22 cellular contexts compared by ENCODE assay signal in genomic region chr6:117521785-117522502, GRCh38.
"Had no signal": no experiment of that assay in that cellular context is flagged by ENCODE, and none has a peak within 500 bp of the region (broad histone marks: within the 10 kb centered on the region; RNA-seq: fewer than 3 reads in every experiment).

No MANE protein-coding gene starts in this region.

- H3K9me3 ChIP-seq: heart right ventricle, thoracic aorta, upper lobe of right lung had no signal

- H3K36me3 ChIP-seq: thoracic aorta had no signal

- ATAC-seq: heart right ventricle, left lobe of liver, upper lobe of right lung, WTC11 had no signal

- H3K27ac Mint-ChIP-seq: activated naive CD8-positive, alpha-beta T cell; endodermal cell; progenitor cell of endocrine pancreas; T-helper 1 cell treated with Interleukin-12 subunit alpha and Interleukin-12 subunit beta and Interleukin-4 antibody, amounts not matched to agents 30 μg/mL and 1 μg/mL, for 36 hours; WTC11 had no signal

- H3K27me3 ChIP-seq: heart right ventricle, upper lobe of right lung had no signal

- FAIRE-seq: bronchial epithelial cell, kidney had no signal

- H3K4me3 Mint-ChIP-seq: activated naive CD8-positive, alpha-beta T cell; endodermal cell; neural crest cell; T-helper 1 cell treated with Interleukin-12 subunit alpha and Interleukin-12 subunit beta and Interleukin-4 antibody, amounts not matched to agents 30 μg/mL and 1 μg/mL, for 36 hours; WTC11 had no signal

- DNase-seq: activated T-cell treated with anti-CD3 and anti-CD28 coated beads, Interleukin-2, amount 50 U/mL, for 1 hour; cortex of kidney; endodermal cell; foreskin fibroblast; heart right ventricle; kidney; occipital lobe; retina; stimulated activated CD4-positive, alpha-beta T cell treated with anti-CD3 and anti-CD28 coated beads, Interleukin-4, amount 100 ng/mL, for 24 hours; stimulated activated naive CD4-positive, alpha-beta T cell treated with Interleukin-2 at 50 U/mL for 16 hours; T1000; upper lobe of right lung had no signal

- H3K4me1 ChIP-seq: heart right ventricle, upper lobe of right lung had no signal

- H3K27me3 Mint-ChIP-seq: progenitor cell of endocrine pancreas had no signal

- H3K4me3 ChIP-seq: heart right ventricle, lung, thoracic aorta, upper lobe of right lung had no signal

- H3K4me1 Mint-ChIP-seq: endodermal cell, neural crest cell had no signal

- H3K27ac ChIP-seq: epithelial cell of prostate, heart right ventricle, thoracic aorta, upper lobe of right lung had no signal

- H3K36me3 Mint-ChIP-seq: activated naive CD8-positive, alpha-beta T cell had no signal

- H3K9me3 Mint-ChIP-seq: endodermal cell; neural crest cell; T-helper 1 cell treated with Interleukin-12 subunit alpha and Interleukin-12 subunit beta and Interleukin-4 antibody, amounts not matched to agents 30 μg/mL and 1 μg/mL, for 36 hours had no signal
